ENCODE assay signal across 9 cellular contexts in the genomic region with DNA sequence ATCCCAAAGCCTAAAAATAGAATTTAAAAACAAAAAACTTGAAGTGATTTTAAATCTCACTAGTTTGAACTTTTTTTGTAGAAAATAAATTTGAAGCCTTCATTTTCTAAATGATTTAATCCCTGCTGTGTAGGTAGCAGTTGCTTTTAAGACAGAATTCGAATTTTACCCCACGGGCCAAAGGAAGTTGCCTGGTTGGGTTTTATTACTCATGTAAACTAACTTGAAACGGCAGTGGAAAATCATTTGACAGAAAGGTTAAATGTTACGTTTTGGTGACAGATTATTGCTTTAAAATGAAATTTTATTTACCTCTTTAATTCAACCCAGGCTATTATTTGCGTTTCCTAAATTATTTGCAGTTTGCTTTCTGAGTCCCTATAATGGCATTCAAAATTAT. TPM values are rescaled to one million over a fixed set of nuclear protein-coding genes. Genes with fewer than 3 reads are reported as not detected.
DNase-seq lines count a peak whose midpoint lies in the region; ATAC-seq and TF ChIP-seq lines count a peak whose summit lies in the region.
"Had no signal": no experiment of that assay in that cellular context is flagged by ENCODE, and none has a peak within 500 bp of the region (broad histone marks: within the 10 kb centered on the region; RNA-seq: fewer than 3 reads in every experiment).

No MANE protein-coding gene starts in this region.

- intact Hi-C loops in activated B cell treated with CpG ODN at 0.5 μM for 24 hours (cut with micrococcal nuclease): loop anchor here (5.0 to 10.0 kb wide), 4 partner anchors 469 to 1024 kb away; a partner anchor contains a TSS

- H3K27ac Mint-ChIP-seq in activated B cell treated with CpG ODN at 0.5 μM for 24 hours: peak overlapping the region; percentile 98
- peak overlapping the region; percentile 97 for H3K27ac Mint-ChIP-seq in stimulated activated effector memory CD8-positive, alpha-beta T cell treated with anti-CD3 and anti-CD28 coated beads, Interleukin-12 subunit alpha, Interleukin-12 subunit beta, amount 100 ng/mL, for 72 hours

- no peak overlapping the region for H3K9ac ChIP-seq in SK-N-SH

- H3K27ac ChIP-seq in SK-N-SH (ENCODE audit: low read depth in 2 of 2, low read length in 1 of 2): peak overlapping the region in 1 of 2 experiments; percentile 79; a peak in 1 of 4 replicates
- H3K27ac ChIP-seq in gastroesophageal sphincter: peak overlapping the region in 3 of 4 donors; percentile 18 to 89 (median 85)

- H3K4me1 Mint-ChIP-seq in activated B cell treated with CpG ODN at 0.5 μM for 24 hours: peaks cover 94% of the 10 kb centered on the region
- H3K4me1 Mint-ChIP-seq in stimulated activated effector memory CD8-positive, alpha-beta T cell treated with anti-CD3 and anti-CD28 coated beads, Interleukin-12 subunit alpha, Interleukin-12 subunit beta, amount 100 ng/mL, for 72 hours: peaks cover 89% of the 10 kb centered on the region

- H3K4me3 Mint-ChIP-seq in activated B cell treated with CpG ODN at 0.5 μM for 24 hours: peak overlapping the region; percentile 98
- peak overlapping the region; percentile 97 for H3K4me3 Mint-ChIP-seq in stimulated activated effector memory CD8-positive, alpha-beta T cell treated with anti-CD3 and anti-CD28 coated beads, Interleukin-12 subunit alpha, Interleukin-12 subunit beta, amount 100 ng/mL, for 72 hours

- ATAC-seq in SK-N-SH treated with all-trans-retinoic acid at 6 μM for 48 hours (no peak), activated B cell treated with CpG ODN at 0.5 μM for 24 hours (ENCODE audit: low read depth) (no peak), gastroesophageal sphincter (no peak), HG03139 (IDR thresholded peaks at IDR 0.05; ENCODE audit: unreplicated experiment) (no peak)
- no peak for ATAC-seq in stimulated activated effector memory CD8-positive, alpha-beta T cell treated with anti-CD3 and anti-CD28 coated beads, Interleukin-12 subunit alpha, Interleukin-12 subunit beta, amount 100 ng/mL, for 72 hours

- CTCF ChIA-PET in SK-N-SH (lab: Yijun Ruan, JAX): no interaction called here
- CTCF ChIA-PET in activated B cell treated with CpG ODN at 0.5 μM for 24 hours (lab: Charles Lee): interaction anchor here (1.6 to 4.9 kb wide), 2 partner anchors 17 to 100 kb away, joined by 5 to 25 read pairs; no protein-coding TSS in a partner anchor

- H3K9me3 ChIP-seq in SK-N-SH (no peaks in the 10 kb centered on the region), gastroesophageal sphincter (no peaks in the 10 kb centered on the region)

- no peak for TF ChIP-seq POLR2A in gastroesophageal sphincter (IDR thresholded peaks at IDR 0.05)

- no peak for TF ChIP-seq RAD21 in SK-N-SH (IDR thresholded peaks at IDR 0.05; ENCODE audit: low read length)

- no peaks in the 10 kb centered on the region for H3K36me3 ChIP-seq in SK-N-SH (replicated peaks in 1 of 2; ENCODE audit: control insufficient read depth in 1 of 2, insufficient read depth in 2 of 2, low read length in 1 of 2)
- H3K36me3 ChIP-seq in gastroesophageal sphincter: no peaks in the 10 kb centered on the region

- no peaks in the 10 kb centered on the region for H4K20me1 ChIP-seq in SK-N-SH (ENCODE audit: insufficient read depth)

- H3F3A ChIP-seq in SK-N-SH (replicated peaks; ENCODE audit: insufficient read depth): no peaks in the 10 kb centered on the region

- 73% methylated on average over 5 of the region's 5 CpGs for WGBS in SK-N-SH (ENCODE audit: low lambda C conversion rate)
- WGBS in gastroesophageal sphincter (ENCODE audit: low coverage in 1 of 2), 2 donors: 21 to 39% methylated on average over 5 of the region's 5 CpGs

- TF ChIP-seq EP300 in SK-N-SH (IDR thresholded peaks at IDR 0.05; ENCODE audit: borderline replicate concordance in 1 of 2, low read depth in 1 of 2, low read length in 1 of 2) (no peak), gastroesophageal sphincter (IDR thresholded peaks at IDR 0.05) (no peak)

- H3K4me3 ChIP-seq in SK-N-SH (ENCODE audit: low read depth in 2 of 2, low read length in 1 of 2): no peak overlapping the region
- peak overlapping the region in 1 of 2 donors; percentile 78 for H3K4me3 ChIP-seq in gastroesophageal sphincter

- H3K4me1 ChIP-seq in SK-N-SH (ENCODE audit: control insufficient read depth in 1 of 2, insufficient read depth in 2 of 2, low read depth in 1 of 2, low read length in 1 of 2) (peaks cover 20 to 25% of the 10 kb centered on the region in 2 experiments; a peak in 3 of 4 replicates), gastroesophageal sphincter (peaks cover 3 to 56% (median 8%) of the 10 kb centered on the region in 3 donors)

- no peak for TF ChIP-seq CTCF in SK-N-SH (IDR thresholded peaks at IDR 0.05)
- TF ChIP-seq CTCF in activated B cell treated with CpG ODN at 0.5 μM for 24 hours (IDR thresholded peaks at IDR 0.05): no peak
- no peak for TF ChIP-seq CTCF in gastroesophageal sphincter (IDR thresholded peaks at IDR 0.05)

- H3K27me3 ChIP-seq in SK-N-SH (ENCODE audit: insufficient read depth) (no peaks in the 10 kb centered on the region), gastroesophageal sphincter (no peaks in the 10 kb centered on the region)

- H3K9me2 ChIP-seq in SK-N-SH: no peaks in the 10 kb centered on the region

- POLR2A ChIA-PET in SK-N-SH (lab: Yijun Ruan, JAX) (no interaction called here), activated B cell treated with CpG ODN at 0.5 μM for 24 hours (lab: Charles Lee) (interaction anchor here (5.0 to 5.7 kb wide), 2 partner anchors 7 to 15 kb away, joined by 58 to 110 read pairs; no protein-coding TSS in a partner anchor)

- peak overlapping the region; percentile 96 for H3K4me2 ChIP-seq in SK-N-SH

- no peak for DNase-seq in SK-N-SH
- DNase-seq in activated B cell treated with CpG ODN at 0.5 μM for 24 hours: no peak
- no peak for DNase-seq in stimulated activated effector memory CD8-positive, alpha-beta T cell treated with anti-CD3 and anti-CD28 coated beads, Interleukin-12 subunit alpha, Interleukin-12 subunit beta, amount 100 ng/mL, for 72 hours (ENCODE audit: low spot score in 2 of 2)
- no peak for DNase-seq in COR-L47 (lab: John Stamatoyannopoulos, UW)
- DNase-seq in cerebellar cortex (ENCODE audit: low spot score): no peak
- DNase-seq: hypothalamus had no signal

- no peaks in the 10 kb centered on the region for H3K9me3 Mint-ChIP-seq in activated B cell treated with CpG ODN at 0.5 μM for 24 hours
- no peaks in the 10 kb centered on the region for H3K9me3 Mint-ChIP-seq in stimulated activated effector memory CD8-positive, alpha-beta T cell treated with anti-CD3 and anti-CD28 coated beads, Interleukin-12 subunit alpha, Interleukin-12 subunit beta, amount 100 ng/mL, for 72 hours

- no peak overlapping the region for H2AFZ ChIP-seq in SK-N-SH (ENCODE audit: low read depth)

- no peaks in the 10 kb centered on the region for H3K27me3 Mint-ChIP-seq in activated B cell treated with CpG ODN at 0.5 μM for 24 hours

- peaks cover 14% of the 10 kb centered on the region for H3K36me3 Mint-ChIP-seq in activated B cell treated with CpG ODN at 0.5 μM for 24 hours (ENCODE audit: low read depth)
- peaks cover 20% of the 10 kb centered on the region for H3K36me3 Mint-ChIP-seq in stimulated activated effector memory CD8-positive, alpha-beta T cell treated with anti-CD3 and anti-CD28 coated beads, Interleukin-12 subunit alpha, Interleukin-12 subunit beta, amount 100 ng/mL, for 72 hours

- H3K79me2 ChIP-seq in SK-N-SH (ENCODE audit: insufficient read depth): peaks cover 36% of the 10 kb centered on the region

TF ChIP-seq in SK-N-SH, 30 proteins besides CTCF, POLR2A, EP300 and RAD21 (continues in another document):
- TF ChIP-seq, protein P1, sequence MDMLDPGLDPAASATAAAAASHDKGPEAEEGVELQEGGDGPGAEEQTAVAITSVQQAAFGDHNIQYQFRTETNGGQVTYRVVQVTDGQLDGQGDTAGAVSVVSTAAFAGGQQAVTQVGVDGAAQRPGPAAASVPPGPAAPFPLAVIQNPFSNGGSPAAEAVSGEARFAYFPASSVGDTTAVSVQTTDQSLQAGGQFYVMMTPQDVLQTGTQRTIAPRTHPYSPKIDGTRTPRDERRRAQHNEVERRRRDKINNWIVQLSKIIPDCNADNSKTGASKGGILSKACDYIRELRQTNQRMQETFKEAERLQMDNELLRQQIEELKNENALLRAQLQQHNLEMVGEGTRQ (IDR thresholded peaks at IDR 0.05; ENCODE audit: borderline replicate concordance, low read depth, low read length): no peak
- TF ChIP-seq, protein P2, sequence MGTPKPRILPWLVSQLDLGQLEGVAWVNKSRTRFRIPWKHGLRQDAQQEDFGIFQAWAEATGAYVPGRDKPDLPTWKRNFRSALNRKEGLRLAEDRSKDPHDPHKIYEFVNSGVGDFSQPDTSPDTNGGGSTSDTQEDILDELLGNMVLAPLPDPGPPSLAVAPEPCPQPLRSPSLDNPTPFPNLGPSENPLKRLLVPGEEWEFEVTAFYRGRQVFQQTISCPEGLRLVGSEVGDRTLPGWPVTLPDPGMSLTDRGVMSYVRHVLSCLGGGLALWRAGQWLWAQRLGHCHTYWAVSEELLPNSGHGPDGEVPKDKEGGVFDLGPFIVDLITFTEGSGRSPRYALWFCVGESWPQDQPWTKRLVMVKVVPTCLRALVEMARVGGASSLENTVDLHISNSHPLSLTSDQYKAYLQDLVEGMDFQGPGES (IDR thresholded peaks at IDR 0.05; ENCODE audit: low read depth, low read length): no peak

TF ChIP-seq in SK-N-SH treated with all-trans-retinoic acid at 6 μM for 48 hours, 23 proteins besides CTCF, POLR2A, EP300 and RAD21:
- TF ChIP-seq ZNF8 (CRISPR knock-in tag; IDR thresholded peaks at IDR 0.05): no peak
TF ChIP-seq in SK-N-SH treated with all-trans-retinoic acid at 6 μM for 48 hours: peak in this region for 0.

RNA-seq across cellular contexts. Expression of a gene that starts 2.0 kb away (rescaled TPM):
- 11.5 and 14.1 TPM in 2 replicates for polyA plus RNA-seq in SK-N-SH (2012; rRNA removed)
- polyA plus RNA-seq in SK-N-SH (2012; cell fraction: cytosol; rRNA removed): 13.3 and 17.5 TPM in 2 replicates
- 8.0 and 9.7 TPM in 2 replicates for polyA plus RNA-seq in SK-N-SH (2012; cell fraction: nucleus; rRNA removed)
- total RNA-seq in activated B cell treated with CpG ODN at 0.5 μM for 24 hours (47.9 and 53.8 TPM in 2 replicates), gastroesophageal sphincter (10 to 100 TPM; 22.9 to 39.2 (median 35.8) TPM)
